ENCODE assay signal across 28 cellular contexts in genomic region chr6:15906393-15906976, GRCh38.
DNase-seq lines count a peak whose midpoint lies in the region; ATAC-seq, FAIRE-seq and TF ChIP-seq lines count a peak whose summit lies in the region.
"Had no signal": no experiment of that assay in that cellular context is flagged by ENCODE, and none has a peak within 500 bp of the region (broad histone marks: within the 10 kb centered on the region; RNA-seq: fewer than 3 reads in every experiment).

No MANE protein-coding gene starts in this region.

- H2AFZ ChIP-seq in GM12878 (ENCODE audit: control insufficient read depth, low read depth, low read length) = peak overlapping the region; percentile 84

- peaks cover 3% of the 10 kb centered on the region for H3K27me3 Mint-ChIP-seq in progenitor cell of endocrine pancreas

- peaks cover 55% of the 10 kb centered on the region for H3K4me1 ChIP-seq in GM12878 (ENCODE audit: control insufficient read depth, insufficient read depth, low read length)
- H3K4me1 ChIP-seq: transverse colon had no signal

- TF ChIP-seq POLR2A in GM12878 (IDR thresholded peaks at IDR 0.05; ENCODE audit: low read depth, low read length) = no peak

- H3K9ac ChIP-seq in GM12878 (ENCODE audit: control insufficient read depth, insufficient read depth, low read length) = peak overlapping the region; percentile 15; the same call in 1 of the 2 replicates

- H3K9me3 Mint-ChIP-seq in progenitor cell of endocrine pancreas (ENCODE audit: low read depth) = peaks cover 4% of the 10 kb centered on the region
- H3K9me3 Mint-ChIP-seq: activated naive CD4-positive, alpha-beta T cell treated with anti-CD3 and anti-CD28 coated beads for 36 hours; activated T-cell treated with anti-CD3 and anti-CD28 coated beads, Interleukin-2, amount 50 U/mL, for 4 hours had no signal

- intact Hi-C loops in GM12878 (cut with micrococcal nuclease; ENCODE audit: unreplicated experiment) = no loop called here

- H3K4me2 ChIP-seq in GM12878 (ENCODE audit: control insufficient read depth, insufficient read depth) = peak overlapping the region; percentile 17; the same call in 1 of the 2 replicates

- H3K4me3 Mint-ChIP-seq in progenitor cell of endocrine pancreas (ENCODE audit: low read depth) = no peak overlapping the region
- H3K4me3 Mint-ChIP-seq: activated naive CD4-positive, alpha-beta T cell treated with anti-CD3 and anti-CD28 coated beads for 36 hours; activated T-cell treated with anti-CD3 and anti-CD28 coated beads, Interleukin-2, amount 50 U/mL, for 4 hours; stimulated activated naive CD8-positive, alpha-beta T cell treated with anti-CD3 and anti-CD28 coated beads, Interleukin-15, amount 100 ng/mL, for 72 hours had no signal

- WGBS in GM12878 (ENCODE audit: insufficient coverage, insufficient replicate concordance, low lambda C conversion rate, missing lambda C conversion rate) = 98% methylated on average over 8 of the region's 8 CpGs

- CTCF ChIA-PET in GM12878 (lab: Yijun Ruan, JAX) = interaction anchor here (0.6 to 2.2 kb wide), 11 partner anchors 10 to 230 kb away, joined by 3 to 8 read pairs (median 4); partner anchors contain the start of gene MYLIP

- H4K20me1 ChIP-seq in GM12878 (ENCODE audit: control insufficient read depth, insufficient read depth) = no peaks in the 10 kb centered on the region

- TF ChIP-seq EP300 in GM12878 (IDR thresholded peaks at IDR 0.05; ENCODE audit: borderline replicate concordance in 1 of 2, control insufficient read depth in 1 of 2, low read depth in 2 of 2, low read length in 2 of 2) = no peak

- peak overlapping the region; percentile 29 for H3K27ac Mint-ChIP-seq in progenitor cell of endocrine pancreas
- H3K27ac Mint-ChIP-seq: activated naive CD4-positive, alpha-beta T cell treated with anti-CD3 and anti-CD28 coated beads for 36 hours had no signal

- SMC1A ChIA-PET in GM12878 (lab: Charles Lee; ENCODE audit: uncharacterized antibody, unreplicated experiment) = interaction anchor here (0.6 to 12.8 kb wide), 38 partner anchors 8 to 299 kb away, joined by 3 to 184 read pairs (median 6); partner anchors contain the start of gene MYLIP

- H3K79me2 ChIP-seq in GM12878 (ENCODE audit: control insufficient read depth, insufficient read depth, low read length) = no peaks in the 10 kb centered on the region

- BruUV-seq in GM12878 (replicated peaks; lab: Mats Ljungman, UMichigan) = no TSS peak

- RAD21 ChIA-PET in GM12878 (lab: Charles Lee; ENCODE audit: unreplicated experiment) = interaction anchor here (0.6 to 11.6 kb wide), 31 partner anchors 10 to 294 kb away, joined by 3 to 220 read pairs (median 7); partner anchors contain the start of gene MYLIP

- H3K4me1 Mint-ChIP-seq in progenitor cell of endocrine pancreas (ENCODE audit: low read depth) = peaks cover 48% of the 10 kb centered on the region

- peaks cover 2% of the 10 kb centered on the region for H3K36me3 Mint-ChIP-seq in progenitor cell of endocrine pancreas (ENCODE audit: insufficient read depth)

- H3K27me3 ChIP-seq in GM12878 (replicated peaks in 1 of 2; ENCODE audit: control insufficient read depth in 2 of 2, insufficient read depth in 2 of 2, low read length in 1 of 2) = no peaks in the 10 kb centered on the region
- H3K27me3 ChIP-seq: MG63, ovary, transverse colon had no signal

- FAIRE-seq in GM12878 (lab: Jason Lieb, UNC) = no peak

- no peak for ATAC-seq in GM12878
- ATAC-seq: activated CD4-positive, CD25-positive, alpha-beta regulatory T cell treated with anti-CD3 and anti-CD28 coated beads, Interleukin-2, amount 50 U/mL, for 24 hours; activated T-cell treated with anti-CD3 and anti-CD28 coated beads, Interleukin-2, amount 50 U/mL, for 4 hours; right cardiac atrium; SK-N-SH treated with all-trans-retinoic acid at 6 μM for 48 hours; stimulated activated naive CD8-positive, alpha-beta T cell treated with anti-CD3 and anti-CD28 coated beads, Interleukin-15, amount 100 ng/mL, for 72 hours had no signal

- DNase-seq in NOMO-1 (lab: John Stamatoyannopoulos, UW; ENCODE audit: unreplicated experiment in 2 of 2) (peak; percentile 46 to 60), NOMO-1 treated with dmso at 0.1 percent for 144 hours (lab: John Stamatoyannopoulos, UW; ENCODE audit: unreplicated experiment) (no peak), MV-4-11 (lab: John Stamatoyannopoulos, UW) (peak; percentile 39), GM12878 (ENCODE audit: low read depth, low spot score) (no peak), progenitor cell of endocrine pancreas (ENCODE audit: low spot score, unreplicated experiment) (no peak), NCI-H748 treated with DMSO at 0.1 percent for 48 hours (lab: John Stamatoyannopoulos, UW) (no peak), NCI-H1694 treated with DMSO at 0.1 percent for 48 hours (lab: John Stamatoyannopoulos, UW) (no peak), medulla oblongata (ENCODE audit: extremely low spot score) (no peak)
- DNase-seq: activated naive CD4-positive, alpha-beta T cell treated with anti-CD3 and anti-CD28 coated beads for 36 hours; activated T-cell treated with anti-CD3 and anti-CD28 coated beads, Interleukin-2, amount 50 U/mL, for 4 hours; COR-L47; GOT3; IMR-90; MG63; NCI-H226; NCI-H82; ovary; right cardiac atrium; stimulated activated CD4-positive, alpha-beta T cell treated with anti-CD3 and anti-CD28 coated beads, Interleukin-12 subunit alpha, Interleukin-12 subunit beta, amount 100 ng/mL, for 4 hours; stimulated activated CD4-positive, alpha-beta T cell treated with anti-CD3 and anti-CD28 coated beads, Interleukin-4, amount 100 ng/mL, for 4 hours; stimulated activated naive CD8-positive, alpha-beta T cell treated with anti-CD3 and anti-CD28 coated beads, Interleukin-15, amount 100 ng/mL, for 72 hours; transverse colon had no signal

- POLR2A ChIA-PET in GM12878 (lab: Charles Lee) = interaction anchor here (0.6 to 1.7 kb wide), 9 partner anchors 9 to 224 kb away, joined by 3 to 8 read pairs (median 5); partner anchors contain the start of gene MYLIP

- in situ Hi-C loops in GM12878 (cut with MboI) = no loop called here

- no peak for TF ChIP-seq RAD21 in GM12878 (IDR thresholded peaks at IDR 0.05; ENCODE audit: insufficient read depth, low read depth, low read length)

- no peak overlapping the region for H3K4me3 ChIP-seq in GM12878
- H3K4me3 ChIP-seq: coronary artery, lung, MG63, ovary, transverse colon had no signal

- peaks cover 8% of the 10 kb centered on the region; the same call in 2 of the 3 replicates for H3K9me3 ChIP-seq in GM12878 (replicated peaks; ENCODE audit: control insufficient read depth, insufficient read depth, low read length)
- H3K9me3 ChIP-seq: MG63, ovary, transverse colon had no signal

- peak overlapping the region; percentile 89 for H3K27ac ChIP-seq in GM12878 (ENCODE audit: control insufficient read depth, insufficient read depth)
- H3K27ac ChIP-seq: 22Rv1, coronary artery, ovary, RWPE1, transverse colon had no signal

- TF ChIP-seq CTCF in GM12878 (IDR thresholded peaks at IDR 0.05 in 2 of 3, conservative IDR thresholded peaks at IDR 0.05 in 1 of 3; ENCODE audit: control insufficient read depth in 2 of 3, extremely low read depth in 1 of 3, insufficient read depth in 1 of 3, low read depth in 3 of 3, low read length in 3 of 3) (no peak), progenitor cell of endocrine pancreas (IDR thresholded peaks at IDR 0.05; ENCODE audit: unreplicated experiment) (no peak)

- H3K36me3 ChIP-seq in GM12878 (ENCODE audit: control insufficient read depth in 2 of 2, insufficient read depth in 2 of 2, low read length in 1 of 2) = no peaks in the 10 kb centered on the region
- H3K36me3 ChIP-seq: MG63, ovary, transverse colon had no signal

TF ChIP-seq in GM12878, 131 proteins besides CTCF, POLR2A, EP300 and RAD21:
- no peak for TF ChIP-seq SP1 (IDR thresholded peaks at IDR 0.05; ENCODE audit: low read depth, low read length)
- peak; percentile 69; the same call in 1 of the 2 replicates for TF ChIP-seq ZBTB33 (IDR thresholded peaks at IDR 0.05)
- TF ChIP-seq ETV6 (conservative IDR thresholded peaks at IDR 0.05 in 1 of 2, IDR thresholded peaks at IDR 0.05 in 1 of 2; ENCODE audit: borderline replicate concordance in 1 of 2, low read depth in 1 of 2) = no peak

Comparison
In these comparisons a context has a peak if more than half of its experiments do, and no peak if none do; other contexts are left out.
1. DNase-seq: peak in NOMO-1 (2 of 2) and MV-4-11 (single experiment); none in NOMO-1 treated with dmso at 0.1 percent for 144 hours (single experiment), GM12878 (single experiment), progenitor cell of endocrine pancreas (single experiment), NCI-H748 treated with DMSO at 0.1 percent for 48 hours (single experiment), NCI-H1694 treated with DMSO at 0.1 percent for 48 hours (single experiment) and medulla oblongata (single experiment).